ENCODE assay signal across 9 cellular contexts in genomic region chr17:46841561-46842379, GRCh38. TPM values are rescaled to one million over a fixed set of nuclear protein-coding genes. Genes with fewer than 3 reads are reported as not detected.
DNase-seq lines count a peak whose midpoint lies in the region; ATAC-seq and TF ChIP-seq lines count a peak whose summit lies in the region.
"Had no signal": no experiment of that assay in that cellular context is flagged by ENCODE, and none has a peak within 500 bp of the region (broad histone marks: within the 10 kb centered on the region; RNA-seq: fewer than 3 reads in every experiment).

No MANE protein-coding gene starts in this region.

- intact Hi-C loops in upper lobe of right lung (cut with DNase I) = loop anchor here (10.0 kb wide), 2 partner anchors 103 to 153 kb away; no protein-coding TSS in a partner anchor

- DNase-seq in activated T-cell treated with anti-CD3 and anti-CD28 coated beads, Interleukin-2, amount 50 U/mL, for 1 hour = peak; percentile 40
- DNase-seq in activated T-cell treated with anti-CD3 and anti-CD28 coated beads for 4 hours = no peak
- DNase-seq in activated naive CD4-positive, alpha-beta T cell treated with anti-CD3 and anti-CD28 coated beads, Interleukin-2, amount 50 U/mL, for 16 hours = peak; percentile 30
- peak; percentile 90 for DNase-seq in iPS-NIHi7 (ENCODE audit: extremely low spot score)
- no peak for DNase-seq in upper lobe of right lung
- no peak for DNase-seq in SKM-1 treated with dmso at 0.1 percent for 144 hours (lab: John Stamatoyannopoulos, UW; ENCODE audit: unreplicated experiment)
- DNase-seq: naive B cell had no signal

- peaks cover 18% of the 10 kb centered on the region for H3K27me3 ChIP-seq in upper lobe of right lung

- H3K9me3 ChIP-seq in upper lobe of right lung = peaks cover 9% of the 10 kb centered on the region

- no peak overlapping the region for H3K4me3 ChIP-seq in upper lobe of right lung

- H3K36me3 ChIP-seq in upper lobe of right lung = no peaks in the 10 kb centered on the region

- no peak overlapping the region for H3K27ac ChIP-seq in upper lobe of right lung

- ATAC-seq in upper lobe of right lung (peak; percentile 85), GM18861 (IDR thresholded peaks at IDR 0.05; ENCODE audit: unreplicated experiment) (no peak), HG02970 (IDR thresholded peaks at IDR 0.05; ENCODE audit: low FRiP score, unreplicated experiment) (no peak)

- peak; percentile 69 for TF ChIP-seq CTCF in upper lobe of right lung (IDR thresholded peaks at IDR 0.05)

- no peaks in the 10 kb centered on the region for H3K4me1 ChIP-seq in upper lobe of right lung

RNA-seq across cellular contexts. Expression of gene WNT9B, which starts 9.6 kb away (rescaled TPM):
- 2.0 TPM for total RNA-seq in upper lobe of right lung

RNA-seq across cellular contexts. Expression of gene WNT3, which starts 23.3 kb away (rescaled TPM):
- total RNA-seq in upper lobe of right lung = 3.3 TPM

Comparison
In these comparisons a context has a peak if more than half of its experiments do, and no peak if none do; other contexts are left out.
1. DNase-seq: peak in activated T-cell treated with anti-CD3 and anti-CD28 coated beads, Interleukin-2, amount 50 U/mL, for 1 hour (single experiment), activated naive CD4-positive, alpha-beta T cell treated with anti-CD3 and anti-CD28 coated beads, Interleukin-2, amount 50 U/mL, for 16 hours (single experiment) and iPS-NIHi7 (single experiment); none in activated T-cell treated with anti-CD3 and anti-CD28 coated beads for 4 hours (single experiment), upper lobe of right lung (single experiment) and SKM-1 treated with dmso at 0.1 percent for 144 hours (single experiment).